10 cellular contexts compared by ENCODE assay signal in the genomic region with DNA sequence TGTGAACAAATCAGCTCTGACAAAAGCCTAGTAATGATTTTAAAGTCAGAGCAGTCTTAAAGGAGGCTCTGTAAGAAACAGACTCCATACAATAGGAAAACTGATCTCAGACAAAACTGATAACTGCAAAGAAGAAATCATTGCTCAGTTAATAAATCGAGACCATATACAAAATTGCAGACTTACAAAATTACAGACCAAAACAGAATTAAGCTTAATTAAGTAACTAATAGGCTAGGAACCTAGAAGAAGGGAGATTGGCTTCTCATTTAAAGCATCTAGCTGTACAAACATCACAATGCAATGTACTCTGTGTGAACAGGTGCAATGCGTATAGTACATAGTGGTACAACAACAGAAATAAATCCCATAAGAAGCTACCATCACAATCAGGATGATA. TPM values are rescaled to one million over a fixed set of nuclear protein-coding genes. Genes with fewer than 3 reads are reported as not detected.
A peak's percentile ranks its signal among the peaks of the same experiment; 100 is the strongest.
DNase-seq lines count a peak whose midpoint lies in the region; ATAC-seq and TF ChIP-seq lines count a peak whose summit lies in the region.
"Had no signal": no experiment of that assay in that cellular context is flagged by ENCODE, and none has a peak within 500 bp of the region (broad histone marks: within the 10 kb centered on the region; RNA-seq: fewer than 3 reads in every experiment).

No MANE protein-coding gene starts in this region.

- TF ChIP-seq POLR2A in transverse colon (IDR thresholded peaks at IDR 0.05): no peak
- no peak for TF ChIP-seq POLR2A in erythroblast (IDR thresholded peaks at IDR 0.05; ENCODE audit: low read length)

- H3K36me3 ChIP-seq in left lung (no peaks in the 10 kb centered on the region), transverse colon (no peaks in the 10 kb centered on the region)

- no peaks in the 10 kb centered on the region for H3K9me3 Mint-ChIP-seq in activated naive CD4-positive, alpha-beta T cell treated with anti-CD3 and anti-CD28 coated beads, Interleukin-2, amount 10 ng/mL, durations not matched to agents 7 days and 5 days
- H3K9me3 Mint-ChIP-seq in T-cell: peaks cover 4 to 11% (median 5%) of the 10 kb centered on the region in 3 donors

- TF ChIP-seq EP300 in transverse colon (IDR thresholded peaks at IDR 0.05; ENCODE audit: low read depth): no peak

- peak overlapping the region in 1 of 2 donors; percentile 62 for H3K27ac ChIP-seq in left lung
- peak overlapping the region; percentile 71 to 83 (median 77) for H3K27ac ChIP-seq in transverse colon

- intact Hi-C loops in left lung (cut with DNase I): no loop called here
- intact Hi-C loops in transverse colon (cut with DNase I; ENCODE audit: low total_unique reads): no loop called here

- H3K4me1 ChIP-seq in left lung (peaks cover 5 to 41% of the 10 kb centered on the region in 2 donors), transverse colon (peaks cover 3 to 41% (median 21%) of the 10 kb centered on the region in 4 donors)

- in situ Hi-C loops in transverse colon (cut with MboI; ENCODE audit: low pct_ligation_motif_present in 1 of 4, low pct_unique_long_range_greater_than_20kb in 1 of 4, low sequenced_read_pairs in 3 of 4): no loop called here

- POLR2A ChIA-PET in T-cell (lab: Charles Lee): interaction anchor here (0.7 to 1.9 kb wide), 6 partner anchors 10 to 64 kb away, joined by 3 to 8 read pairs (median 5); partner anchors contain the start of gene ZBTB20 (in 1 of the 2)

- no peak for ATAC-seq in T-cell (replicated peaks in 1 of 4)
- no peak for ATAC-seq in left lung
- ATAC-seq in HG02938 (IDR thresholded peaks at IDR 0.05; ENCODE audit: unreplicated experiment): no peak

- TF ChIP-seq CTCF in left lung (IDR thresholded peaks at IDR 0.05): no peak
- TF ChIP-seq CTCF in transverse colon (IDR thresholded peaks at IDR 0.05): no peak

- H3K27me3 Mint-ChIP-seq in activated naive CD4-positive, alpha-beta T cell treated with anti-CD3 and anti-CD28 coated beads, Interleukin-2, amount 10 ng/mL, durations not matched to agents 7 days and 5 days: no peaks in the 10 kb centered on the region
- H3K27me3 Mint-ChIP-seq in T-cell: no peaks in the 10 kb centered on the region

- WGBS in transverse colon (ENCODE audit: low coverage in 1 of 2), 2 donors: 19 to 41% methylated on average over 2 of the region's 2 CpGs

- peaks cover 21% of the 10 kb centered on the region for H3K4me1 Mint-ChIP-seq in activated naive CD4-positive, alpha-beta T cell treated with anti-CD3 and anti-CD28 coated beads, Interleukin-2, amount 10 ng/mL, durations not matched to agents 7 days and 5 days
- peaks cover 47 to 50% (median 49%) of the 10 kb centered on the region in 3 donors for H3K4me1 Mint-ChIP-seq in T-cell

- peaks cover 7% of the 10 kb centered on the region for H3K36me3 Mint-ChIP-seq in activated naive CD4-positive, alpha-beta T cell treated with anti-CD3 and anti-CD28 coated beads, Interleukin-2, amount 10 ng/mL, durations not matched to agents 7 days and 5 days
- H3K36me3 Mint-ChIP-seq in T-cell: peaks cover 21% of the 10 kb centered on the region

- H3K4me3 ChIP-seq in left lung (peak overlapping the region; percentile 14 to 31), transverse colon (peak overlapping the region in 3 of 4 donors; percentile 24 to 51 (median 30))

- H3K4me3 Mint-ChIP-seq in activated naive CD4-positive, alpha-beta T cell treated with anti-CD3 and anti-CD28 coated beads, Interleukin-2, amount 10 ng/mL, durations not matched to agents 7 days and 5 days: peak overlapping the region; percentile 65
- peak overlapping the region; percentile 69 to 84 (median 84) for H3K4me3 Mint-ChIP-seq in T-cell

- H3K27me3 ChIP-seq in left lung (no peaks in the 10 kb centered on the region), transverse colon (no peaks in the 10 kb centered on the region)

- H3K9me3 ChIP-seq in left lung: no peaks in the 10 kb centered on the region
- no peaks in the 10 kb centered on the region for H3K9me3 ChIP-seq in transverse colon

- no peak for DNase-seq in activated naive CD4-positive, alpha-beta T cell treated with anti-CD3 and anti-CD28 coated beads, Interleukin-2, amount 10 ng/mL, durations not matched to agents 7 days and 5 days
- no peak for DNase-seq in activated naive CD4-positive, alpha-beta T cell treated with anti-CD3 and anti-CD28 coated beads, Interleukin-2, amount 50 U/mL, for 16 hours
- DNase-seq in T-cell (no peak), left lung (no peak), transverse colon (no peak), erythroblast (lab: John Stamatoyannopoulos, UW) (no peak), T-helper 9 cell (no peak)
- DNase-seq: aorta; stimulated activated naive CD4-positive, alpha-beta T cell treated with Interleukin-2 at 50 U/mL for 16 hours had no signal

- CTCF ChIA-PET in activated naive CD4-positive, alpha-beta T cell treated with anti-CD3 and anti-CD28 coated beads, Interleukin-2, amount 10 ng/mL, durations not matched to agents 7 days and 5 days (lab: Charles Lee): interaction anchor here (1.5 to 2.7 kb wide), 4 partner anchors 9 to 592 kb away, joined by 3 to 13 read pairs (median 6); no protein-coding TSS in a partner anchor
- CTCF ChIA-PET in T-cell (lab: Charles Lee): interaction anchor here (0.6 to 2.0 kb wide), 13 partner anchors 9 to 942 kb away, joined by 3 to 9 read pairs (median 4); no protein-coding TSS in a partner anchor

- peak overlapping the region; percentile 76 for H3K27ac Mint-ChIP-seq in activated naive CD4-positive, alpha-beta T cell treated with anti-CD3 and anti-CD28 coated beads, Interleukin-2, amount 10 ng/mL, durations not matched to agents 7 days and 5 days
- H3K27ac Mint-ChIP-seq in T-cell: peak overlapping the region; percentile 72 to 74

RNA-seq across cellular contexts. Expression of gene ZBTB20, which starts 46.3 kb away (rescaled TPM):
- total RNA-seq in T-cell (10 to 100 TPM; 43.1 to 80.7 (median 48.4) TPM), left lung (10 to 100 TPM; 48.2 to 63.5 TPM), transverse colon (10 to 100 TPM; 44.6 to 50.5 (median 46.4) TPM)
